8 cellular contexts compared by ENCODE assay signal in the genomic region with DNA sequence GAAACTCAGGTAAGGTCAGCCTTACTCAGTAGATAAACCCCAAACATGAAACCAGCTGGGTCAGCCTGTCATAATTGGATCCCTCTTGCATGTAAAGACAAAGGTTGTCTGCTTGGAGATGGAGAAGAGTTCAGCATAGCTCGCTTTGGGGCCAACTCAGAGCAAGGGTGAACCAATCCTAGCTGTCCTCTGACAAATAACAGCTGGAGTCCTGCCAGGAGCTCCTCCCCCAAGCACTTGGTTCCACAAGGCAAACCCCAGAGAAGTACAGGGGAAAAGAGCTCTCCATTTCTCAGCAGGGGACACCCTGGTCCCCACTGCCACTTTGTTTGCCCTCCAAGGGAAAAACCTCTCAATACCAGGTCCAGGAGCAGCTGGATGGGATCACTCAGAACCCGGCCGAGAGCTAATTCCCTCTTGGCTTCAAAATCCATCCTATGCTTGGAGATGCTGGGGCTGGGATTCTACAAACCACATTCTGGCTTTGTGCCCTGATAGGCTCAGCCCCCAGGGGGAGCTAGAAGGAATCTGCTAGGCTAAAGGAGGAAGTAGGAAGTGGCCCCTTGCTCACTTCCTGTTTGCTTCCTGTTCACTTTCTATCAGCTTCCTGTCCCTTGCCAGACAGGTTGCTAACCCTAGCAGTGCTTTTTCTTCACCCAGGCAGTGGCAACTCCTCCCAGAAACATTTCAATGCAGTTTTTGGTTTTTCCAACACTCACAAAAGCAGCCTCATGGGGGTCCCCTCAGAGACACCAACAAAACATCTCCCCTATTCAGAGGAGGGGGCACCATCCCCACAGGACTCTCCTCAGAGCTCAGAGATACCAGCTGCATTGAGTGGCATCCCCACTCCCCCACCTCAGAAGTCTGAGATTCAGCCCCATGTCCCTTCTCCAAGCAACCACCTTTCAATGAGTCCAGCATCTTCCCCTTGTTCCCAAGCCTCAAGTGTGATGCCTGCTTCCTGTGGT. TPM values are rescaled to one million over a fixed set of nuclear protein-coding genes. Genes with fewer than 3 reads are reported as not detected.
DNase-seq lines count a peak whose midpoint lies in the region; ATAC-seq and TF ChIP-seq lines count a peak whose summit lies in the region.

No MANE protein-coding gene starts in this region.

- H3K36me3 Mint-ChIP-seq in activated CD8-positive, alpha-beta memory T cell treated with anti-CD3 and anti-CD28 coated beads, Interleukin-2, amount 10 ng/mL, durations not matched to agents 7 days and 5 days, result peaks cover 36% of the 10 kb centered on the region

- H3K9me3 ChIP-seq in gastroesophageal sphincter (no peaks in the 10 kb centered on the region), osteoblast (ENCODE audit: low read depth, low read length) (no peaks in the 10 kb centered on the region)

- WGBS in gastroesophageal sphincter (ENCODE audit: low coverage in 1 of 2), 2 donors, result 0 to 80% methylated on average over 1 of the region's 3 CpGs

- TF ChIP-seq CTCF in gastroesophageal sphincter (IDR thresholded peaks at IDR 0.05) (peak in 3 of 4 experiments; percentile 6 to 45 (median 21)), osteoblast (IDR thresholded peaks at IDR 0.05; ENCODE audit: extremely low read depth, low read depth, low read length) (peak; percentile 32)

- CTCF ChIA-PET in activated CD8-positive, alpha-beta memory T cell treated with anti-CD3 and anti-CD28 coated beads, Interleukin-2, amount 10 ng/mL, durations not matched to agents 7 days and 5 days (lab: Charles Lee), result interaction anchor here (1.0 kb wide), 1 partner anchor 9 kb away, joined by 3 read pairs; no protein-coding TSS in a partner anchor

- H4K20me1 ChIP-seq in osteoblast (ENCODE audit: insufficient read depth, low read length), result no peaks in the 10 kb centered on the region

- H3K36me3 ChIP-seq in gastroesophageal sphincter (peaks cover 0 to 6% of the 10 kb centered on the region in 2 donors), osteoblast (ENCODE audit: insufficient read depth, low read length) (no peaks in the 10 kb centered on the region)

- peaks cover 1% of the 10 kb centered on the region for H3K9me3 Mint-ChIP-seq in activated CD8-positive, alpha-beta memory T cell treated with anti-CD3 and anti-CD28 coated beads, Interleukin-2, amount 10 ng/mL, durations not matched to agents 7 days and 5 days (ENCODE audit: low read depth)

- no peaks in the 10 kb centered on the region for H3K27me3 Mint-ChIP-seq in activated CD8-positive, alpha-beta memory T cell treated with anti-CD3 and anti-CD28 coated beads, Interleukin-2, amount 10 ng/mL, durations not matched to agents 7 days and 5 days

- H3K79me2 ChIP-seq in osteoblast (ENCODE audit: insufficient read depth, low read length), result no peaks in the 10 kb centered on the region

- TF ChIP-seq EP300 in gastroesophageal sphincter (IDR thresholded peaks at IDR 0.05), result no peak

- H3K27ac ChIP-seq in gastroesophageal sphincter (peak overlapping the region; percentile 3 to 78 (median 59)), osteoblast (ENCODE audit: low read depth, low read length) (no peak overlapping the region)

- peak overlapping the region; percentile 71 for H2AFZ ChIP-seq in osteoblast (ENCODE audit: low read length)

- peak overlapping the region; percentile 48 for H3K27ac Mint-ChIP-seq in activated CD8-positive, alpha-beta memory T cell treated with anti-CD3 and anti-CD28 coated beads, Interleukin-2, amount 10 ng/mL, durations not matched to agents 7 days and 5 days

- H3K4me1 ChIP-seq in gastroesophageal sphincter, result peaks cover 0 to 40% (median 15%) of the 10 kb centered on the region in 3 donors
- peaks cover 9% of the 10 kb centered on the region for H3K4me1 ChIP-seq in osteoblast (ENCODE audit: insufficient read depth, low read length)

- H3K27me3 ChIP-seq in gastroesophageal sphincter, result no peaks in the 10 kb centered on the region
- H3K27me3 ChIP-seq in osteoblast (ENCODE audit: insufficient read depth, low read length), result no peaks in the 10 kb centered on the region

- peak in 2 of 3 experiments; percentile 9 to 64 for DNase-seq in NCI-H1417 (lab: John Stamatoyannopoulos, UW)
- no peak for DNase-seq in NCI-H1417 treated with DMSO at 0.1 percent for 48 hours (lab: John Stamatoyannopoulos, UW)
- peak; percentile 93 for DNase-seq in NCI-H1092 treated with DMSO at 0.1 percent for 48 hours (lab: John Stamatoyannopoulos, UW)
- peak; percentile 66 for DNase-seq in activated CD8-positive, alpha-beta memory T cell treated with anti-CD3 and anti-CD28 coated beads, Interleukin-2, amount 10 ng/mL, durations not matched to agents 7 days and 5 days
- DNase-seq in osteoblast (ENCODE audit: insufficient read length, low spot score, missing footprints), result peak; percentile 32
- DNase-seq in GOT3 (lab: John Stamatoyannopoulos, UW), result no peak
- DNase-seq in activated CD4-positive, CD25-positive, alpha-beta regulatory T cell treated with anti-CD3 and anti-CD28 coated beads, Interleukin-2, amount 50 U/mL, for 72 hours, result no peak

- no peak for ATAC-seq in activated CD8-positive, alpha-beta memory T cell treated with anti-CD3 and anti-CD28 coated beads, Interleukin-2, amount 10 ng/mL, durations not matched to agents 7 days and 5 days
- ATAC-seq in gastroesophageal sphincter, result peak; percentile 58

- no peak overlapping the region for H3K4me3 Mint-ChIP-seq in activated CD8-positive, alpha-beta memory T cell treated with anti-CD3 and anti-CD28 coated beads, Interleukin-2, amount 10 ng/mL, durations not matched to agents 7 days and 5 days

- H3K4me2 ChIP-seq in osteoblast (ENCODE audit: insufficient read depth, low read length), result peak overlapping the region; percentile 3

- no peak overlapping the region for H3K4me3 ChIP-seq in gastroesophageal sphincter
- no peak overlapping the region for H3K4me3 ChIP-seq in osteoblast (ENCODE audit: insufficient read depth, low read length)

- TF ChIP-seq POLR2A in gastroesophageal sphincter (IDR thresholded peaks at IDR 0.05), result no peak

- H3K4me1 Mint-ChIP-seq in activated CD8-positive, alpha-beta memory T cell treated with anti-CD3 and anti-CD28 coated beads, Interleukin-2, amount 10 ng/mL, durations not matched to agents 7 days and 5 days, result peaks cover 15% of the 10 kb centered on the region

RNA-seq across cellular contexts. Expression of a gene that starts 30.7 kb away (rescaled TPM):
- 1 to 10 TPM; 4.9 to 8.4 TPM for total RNA-seq in activated CD8-positive, alpha-beta memory T cell treated with anti-CD3 and anti-CD28 coated beads, Interleukin-2, amount 10 ng/mL, durations not matched to agents 7 days and 5 days
- total RNA-seq in gastroesophageal sphincter, result 1 to 10 TPM; 5.4 to 5.9 (median 5.5) TPM
- 2.7 and 3.3 TPM in 2 replicates for total RNA-seq in osteoblast

Comparison
In these comparisons a context has a peak if more than half of its experiments do, and no peak if none do; other contexts are left out.
1. DNase-seq: peak in NCI-H1417 (2 of 3), NCI-H1092 treated with DMSO at 0.1 percent for 48 hours (single experiment), activated CD8-positive, alpha-beta memory T cell treated with anti-CD3 and anti-CD28 coated beads, Interleukin-2, amount 10 ng/mL, durations not matched to agents 7 days and 5 days (single experiment) and osteoblast (single experiment); none in NCI-H1417 treated with DMSO at 0.1 percent for 48 hours (single experiment), GOT3 (single experiment) and activated CD4-positive, CD25-positive, alpha-beta regulatory T cell treated with anti-CD3 and anti-CD28 coated beads, Interleukin-2, amount 50 U/mL, for 72 hours (single experiment).